Comparison of ENCODE assay signal across 8 cellular contexts in genomic region chr4:147616849-147617172, GRCh38. TPM values are rescaled to one million over a fixed set of nuclear protein-coding genes. Genes with fewer than 3 reads are reported as not detected.
DNase-seq lines count a peak whose midpoint lies in the region; ATAC-seq and TF ChIP-seq lines count a peak whose summit lies in the region.

No MANE protein-coding gene starts in this region.

- peak overlapping the region; percentile 84 for H3K27ac ChIP-seq in lower lobe of right lung

- peaks cover 31% of the 10 kb centered on the region for H3K4me1 ChIP-seq in adipocyte (ENCODE audit: control insufficient read depth, insufficient read depth, low read length)
- peaks cover 38% of the 10 kb centered on the region for H3K4me1 ChIP-seq in lower lobe of right lung

- no peaks in the 10 kb centered on the region for H3K36me3 ChIP-seq in adipocyte (ENCODE audit: control insufficient read depth, insufficient read depth, low read length, severe bottlenecking)
- peaks cover 8% of the 10 kb centered on the region for H3K36me3 ChIP-seq in lower lobe of right lung

- H3K4me3 ChIP-seq in adipocyte (ENCODE audit: low read length), result peak overlapping the region; percentile 92
- H3K4me3 ChIP-seq in lower lobe of right lung, result peak overlapping the region; percentile 86

- no peaks in the 10 kb centered on the region for H3K27me3 ChIP-seq in adipocyte (replicated peaks; ENCODE audit: control insufficient read depth, insufficient read depth, low read length)
- no peaks in the 10 kb centered on the region for H3K27me3 ChIP-seq in lower lobe of right lung (ENCODE audit: low read depth)

- peak overlapping the region; percentile 89 for H3K9ac ChIP-seq in adipocyte (ENCODE audit: low read length)

- TF ChIP-seq CTCF in lower lobe of right lung (IDR thresholded peaks at IDR 0.05), result no peak

- intact Hi-C loops in lower lobe of right lung (cut with DNase I), result no loop called here

- ATAC-seq in GM19328 (IDR thresholded peaks at IDR 0.05; ENCODE audit: unreplicated experiment), result peak; percentile 11
- peak; percentile 1 for ATAC-seq in HG03060 (IDR thresholded peaks at IDR 0.05; ENCODE audit: low read depth, unreplicated experiment)
- peak in 1 of 2 donors; percentile 15 for ATAC-seq in lower lobe of right lung

- no peak for DNase-seq in adipocyte (ENCODE audit: low read depth)
- DNase-seq in lower lobe of right lung, result no peak
- DNase-seq in NOMO-1 (lab: John Stamatoyannopoulos, UW; ENCODE audit: unreplicated experiment in 2 of 2), result no peak
- DNase-seq in DMS 273 treated with DMSO at 0.1 percent for 48 hours (lab: John Stamatoyannopoulos, UW), result no peak
- no peak for DNase-seq in kidney glomerular epithelial cell (lab: John Stamatoyannopoulos, UW)
- no peak for DNase-seq in stimulated activated CD4-positive, alpha-beta T cell treated with anti-CD3 and anti-CD28 coated beads, Interleukin-4, amount 100 ng/mL, for 4 hours

- H3K9me3 ChIP-seq in adipocyte (ENCODE audit: control insufficient read depth, low read length) (no peaks in the 10 kb centered on the region), lower lobe of right lung (no peaks in the 10 kb centered on the region)

RNA-seq across cellular contexts. Expression of gene TMEM184C, which starts 0.4 kb away (rescaled TPM):
- 29.2 TPM for total RNA-seq in lower lobe of right lung
